23 cellular contexts compared by ENCODE assay signal in the genomic region with DNA sequence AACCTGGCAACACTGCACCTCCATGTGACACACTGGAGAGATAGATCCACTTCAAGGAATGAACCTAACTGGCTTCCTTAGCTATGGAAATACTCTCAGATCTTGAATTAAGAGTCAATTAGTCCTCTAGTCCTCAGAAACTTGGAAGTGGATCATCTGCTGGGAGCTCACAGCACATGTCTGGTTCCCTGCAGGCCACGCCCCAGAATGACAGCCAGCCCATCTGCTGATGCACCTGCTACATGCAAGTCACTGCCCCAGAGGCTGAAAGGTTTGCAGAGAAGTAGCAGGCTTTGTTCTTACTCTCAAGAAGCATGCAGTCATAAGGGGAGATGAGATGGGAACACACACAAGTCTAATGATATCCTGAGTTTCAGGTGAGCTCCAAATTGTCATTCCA.
A peak's percentile ranks its signal among the peaks of the same experiment; 100 is the strongest.
DNase-seq lines count a peak whose midpoint lies in the region; ATAC-seq lines count a peak whose summit lies in the region.
"Had no signal": no experiment of that assay in that cellular context is flagged by ENCODE, and none has a peak within 500 bp of the region (broad histone marks: within the 10 kb centered on the region; RNA-seq: fewer than 3 reads in every experiment).

No MANE protein-coding gene starts in this region.

- H3K4me3 ChIP-seq in BLaER1 treated with 17β-estradiol and CSF1 and Interleukin-3, amounts not matched to agents 10 nM and 100 nM = no peak overlapping the region
- H3K4me3 ChIP-seq: GM23248 had no signal

- H3K4me1 ChIP-seq in BLaER1 treated with 17β-estradiol and CSF1 and Interleukin-3, amounts not matched to agents 10 nM and 100 nM = peaks cover 0 to 27% (median 18%) of the 10 kb centered on the region in 10 experiments; a peak in 16 of 20 replicates
- H3K4me1 ChIP-seq: parathyroid adenoma had no signal

- no peaks in the 10 kb centered on the region for H3K36me3 ChIP-seq in BLaER1 treated with 17β-estradiol and CSF1 and Interleukin-3, amounts not matched to agents 10 nM and 100 nM

- H3K9me3 ChIP-seq in BLaER1 treated with 17β-estradiol and CSF1 and Interleukin-3, amounts not matched to agents 10 nM and 100 nM (replicated peaks in 1 of 11) = no peaks in the 10 kb centered on the region
- no peaks in the 10 kb centered on the region for H3K9me3 ChIP-seq in T-helper 17 cell (ENCODE audit: control insufficient read depth, low read length, poor library complexity, severe bottlenecking)

- H3K36me3 Mint-ChIP-seq in T-helper 17 cell (ENCODE audit: low read depth) = no peaks in the 10 kb centered on the region
- H3K36me3 Mint-ChIP-seq: activated naive CD8-positive, alpha-beta T cell treated with anti-CD3 and anti-CD28 coated beads, Interleukin-2, amount 10 ng/mL, durations not matched to agents 7 days and 5 days; CD4-positive, CD25-positive, alpha-beta regulatory T cell; natural killer cell had no signal

- no peak for ATAC-seq in T-helper 17 cell
- ATAC-seq: left colon, natural killer cell, sciatic nerve had no signal

- DNase-seq in G401 (ENCODE audit: low spot score) = peak; percentile 90
- DNase-seq in NCI-H524 treated with DMSO at 0.1 percent for 48 hours (lab: John Stamatoyannopoulos, UW) = peak; percentile 80
- DNase-seq in T-helper 17 cell = no peak
- DNase-seq in stimulated activated CD4-positive, alpha-beta T cell treated with anti-CD3 and anti-CD28 coated beads, Interleukin-4, amount 100 ng/mL, for 4 hours = no peak
- DNase-seq in islet precursor cell = no peak
- no peak for DNase-seq in stimulated activated CD4-positive, alpha-beta T cell treated with anti-CD3 and anti-CD28 coated beads, Interleukin-1b, Interleukin-23, amount 100 ng/mL, for 48 hours
- DNase-seq in activated naive CD4-positive, alpha-beta T cell (lab: John Stamatoyannopoulos, UW) = no peak
- DNase-seq: activated CD4-positive, alpha-beta T cell treated with anti-CD3 and anti-CD28 coated beads, Interleukin-2, amount 10 ng/mL, durations not matched to agents 7 days and 5 days; activated CD8-positive, alpha-beta memory T cell treated with anti-CD3 and anti-CD28 coated beads, Interleukin-2, amount 50 U/mL, for 4 hours; activated naive CD8-positive, alpha-beta T cell treated with anti-CD3 and anti-CD28 coated beads, Interleukin-2, amount 10 ng/mL, durations not matched to agents 7 days and 5 days; DMS79 treated with DMSO at 0.1 percent for 48 hours; endodermal cell; GM23248; natural killer cell; NCI-H2107; SIG-M5; T-helper 1 cell had no signal

- H3K4me1 Mint-ChIP-seq in T-helper 17 cell = no peaks in the 10 kb centered on the region
- H3K4me1 Mint-ChIP-seq: activated CD4-positive, alpha-beta T cell treated with anti-CD3 and anti-CD28 coated beads, Interleukin-2, amount 10 ng/mL, durations not matched to agents 7 days and 5 days; activated naive CD8-positive, alpha-beta T cell treated with anti-CD3 and anti-CD28 coated beads, Interleukin-2, amount 10 ng/mL, durations not matched to agents 7 days and 5 days; endodermal cell; natural killer cell had no signal

- H3K9ac ChIP-seq in BLaER1 treated with 17β-estradiol and CSF1 and Interleukin-3, amounts not matched to agents 10 nM and 100 nM = no peak overlapping the region
- H3K9ac ChIP-seq: GM23248, parathyroid adenoma had no signal

- peak overlapping the region in 6 of 11 experiments; percentile 31 to 63 (median 54); a peak in 10 of 22 replicates for H3K4me2 ChIP-seq in BLaER1 treated with 17β-estradiol and CSF1 and Interleukin-3, amounts not matched to agents 10 nM and 100 nM

- H3K27me3 Mint-ChIP-seq in T-helper 17 cell = peaks cover 71% of the 10 kb centered on the region

- H3K27me3 ChIP-seq in BLaER1 treated with 17β-estradiol and CSF1 and Interleukin-3, amounts not matched to agents 10 nM and 100 nM = no peaks in the 10 kb centered on the region

- no peak overlapping the region for H3K27ac ChIP-seq in BLaER1 treated with 17β-estradiol and CSF1 and Interleukin-3, amounts not matched to agents 10 nM and 100 nM
- H3K27ac ChIP-seq: GM23248, parathyroid adenoma had no signal

- H3K27ac Mint-ChIP-seq in T-helper 17 cell = no peak overlapping the region
- H3K27ac Mint-ChIP-seq: activated CD4-positive, alpha-beta T cell treated with anti-CD3 and anti-CD28 coated beads, Interleukin-2, amount 10 ng/mL, durations not matched to agents 7 days and 5 days; activated naive CD8-positive, alpha-beta T cell treated with anti-CD3 and anti-CD28 coated beads, Interleukin-2, amount 10 ng/mL, durations not matched to agents 7 days and 5 days; activated T-helper 2 cell treated with anti-CD3 and anti-CD28 coated beads, Interferon-gamma antibody, Interleukin-2, Interleukin-4, amounts not matched to agents 10 μg/mL and 5 μg/mL and 100 μg/mL, durations not matched to agents 14 hours and 24 hours and 36 hours; CD4-positive, CD25-positive, alpha-beta regulatory T cell; endodermal cell; natural killer cell had no signal

- peak overlapping the region; percentile 2 for H3K4me3 Mint-ChIP-seq in T-helper 17 cell
- H3K4me3 Mint-ChIP-seq: activated CD4-positive, alpha-beta T cell treated with anti-CD3 and anti-CD28 coated beads, Interleukin-2, amount 10 ng/mL, durations not matched to agents 7 days and 5 days; activated naive CD8-positive, alpha-beta T cell treated with anti-CD3 and anti-CD28 coated beads, Interleukin-2, amount 10 ng/mL, durations not matched to agents 7 days and 5 days; CD4-positive, CD25-positive, alpha-beta regulatory T cell; endodermal cell; natural killer cell had no signal

- in situ Hi-C loops in G401 (cut with HindIII; ENCODE audit: low sequenced_read_pairs) = no loop called here

- no peaks in the 10 kb centered on the region for H4K20me1 ChIP-seq in BLaER1 treated with 17β-estradiol and CSF1 and Interleukin-3, amounts not matched to agents 10 nM and 100 nM

Comparison
In these comparisons a context has a peak if more than half of its experiments do, and no peak if none do; other contexts are left out.
1. DNase-seq: peak in G401 (single experiment) and NCI-H524 treated with DMSO at 0.1 percent for 48 hours (single experiment); none in T-helper 17 cell (0 of 3), stimulated activated CD4-positive, alpha-beta T cell treated with anti-CD3 and anti-CD28 coated beads, Interleukin-4, amount 100 ng/mL, for 4 hours (0 of 2), islet precursor cell (single experiment), stimulated activated CD4-positive, alpha-beta T cell treated with anti-CD3 and anti-CD28 coated beads, Interleukin-1b, Interleukin-23, amount 100 ng/mL, for 48 hours (single experiment) and activated naive CD4-positive, alpha-beta T cell (0 of 4).